ENCODE assay signal across 1 cellular context in the genomic region with DNA sequence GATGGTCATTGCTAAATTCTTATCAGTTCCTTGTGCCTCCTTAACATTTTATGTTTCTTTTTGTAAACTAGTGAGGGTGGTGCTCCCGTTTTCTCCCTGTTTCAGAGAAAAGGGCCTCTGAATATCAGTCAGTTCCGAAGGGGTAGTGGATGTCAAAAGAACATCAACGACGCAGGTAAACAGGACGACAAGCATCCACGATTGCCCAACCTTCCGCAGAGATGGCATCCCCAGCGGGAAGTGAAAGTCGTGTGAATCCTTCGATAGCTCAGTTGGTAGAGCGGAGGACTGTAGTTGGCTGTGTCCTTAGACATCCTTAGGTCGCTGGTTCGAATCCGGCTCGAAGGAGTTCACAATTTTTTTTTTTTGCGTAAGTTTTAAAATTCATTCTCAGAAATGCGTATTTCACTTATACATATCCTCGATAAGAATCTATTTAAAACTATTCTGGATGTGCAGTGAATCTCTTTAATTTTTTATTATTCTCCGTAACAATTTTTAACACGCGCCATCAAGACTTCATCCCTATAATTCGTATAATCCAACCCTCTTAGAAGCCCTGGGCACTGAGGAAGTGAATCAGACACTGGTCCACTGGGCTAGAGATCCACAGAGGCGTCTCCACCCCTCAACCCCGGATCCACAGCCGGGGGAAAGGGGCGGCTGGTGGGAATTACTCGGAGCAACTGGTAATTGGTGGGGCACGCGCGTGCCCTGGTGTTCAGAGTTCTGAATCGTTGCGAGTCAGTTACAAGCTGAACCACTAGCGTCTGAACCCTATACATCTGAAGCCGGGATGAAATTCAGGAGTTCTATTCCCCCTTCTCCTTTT.
TF ChIP-seq lines count a peak whose summit lies in the region.

No MANE protein-coding gene starts in this region.

TF ChIP-seq in HepG2, 621 proteins besides CTCF, POLR2A, EP300 and RAD21 (continued from another document and continues in another):
- TF ChIP-seq, protein P1, sequence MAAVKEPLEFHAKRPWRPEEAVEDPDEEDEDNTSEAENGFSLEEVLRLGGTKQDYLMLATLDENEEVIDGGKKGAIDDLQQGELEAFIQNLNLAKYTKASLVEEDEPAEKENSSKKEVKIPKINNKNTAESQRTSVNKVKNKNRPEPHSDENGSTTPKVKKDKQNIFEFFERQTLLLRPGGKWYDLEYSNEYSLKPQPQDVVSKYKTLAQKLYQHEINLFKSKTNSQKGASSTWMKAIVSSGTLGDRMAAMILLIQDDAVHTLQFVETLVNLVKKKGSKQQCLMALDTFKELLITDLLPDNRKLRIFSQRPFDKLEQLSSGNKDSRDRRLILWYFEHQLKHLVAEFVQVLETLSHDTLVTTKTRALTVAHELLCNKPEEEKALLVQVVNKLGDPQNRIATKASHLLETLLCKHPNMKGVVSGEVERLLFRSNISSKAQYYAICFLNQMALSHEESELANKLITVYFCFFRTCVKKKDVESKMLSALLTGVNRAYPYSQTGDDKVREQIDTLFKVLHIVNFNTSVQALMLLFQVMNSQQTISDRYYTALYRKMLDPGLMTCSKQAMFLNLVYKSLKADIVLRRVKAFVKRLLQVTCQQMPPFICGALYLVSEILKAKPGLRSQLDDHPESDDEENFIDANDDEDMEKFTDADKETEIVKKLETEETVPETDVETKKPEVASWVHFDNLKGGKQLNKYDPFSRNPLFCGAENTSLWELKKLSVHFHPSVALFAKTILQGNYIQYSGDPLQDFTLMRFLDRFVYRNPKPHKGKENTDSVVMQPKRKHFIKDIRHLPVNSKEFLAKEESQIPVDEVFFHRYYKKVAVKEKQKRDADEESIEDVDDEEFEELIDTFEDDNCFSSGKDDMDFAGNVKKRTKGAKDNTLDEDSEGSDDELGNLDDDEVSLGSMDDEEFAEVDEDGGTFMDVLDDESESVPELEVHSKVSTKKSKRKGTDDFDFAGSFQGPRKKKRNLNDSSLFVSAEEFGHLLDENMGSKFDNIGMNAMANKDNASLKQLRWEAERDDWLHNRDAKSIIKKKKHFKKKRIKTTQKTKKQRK (IDR thresholded peaks at IDR 0.05; ENCODE audit: low read length) = no peak
- no peak for TF ChIP-seq ZNF138 (CRISPR knock-in tag; IDR thresholded peaks at IDR 0.05; ENCODE audit: low read depth)
- TF ChIP-seq, protein P2, sequence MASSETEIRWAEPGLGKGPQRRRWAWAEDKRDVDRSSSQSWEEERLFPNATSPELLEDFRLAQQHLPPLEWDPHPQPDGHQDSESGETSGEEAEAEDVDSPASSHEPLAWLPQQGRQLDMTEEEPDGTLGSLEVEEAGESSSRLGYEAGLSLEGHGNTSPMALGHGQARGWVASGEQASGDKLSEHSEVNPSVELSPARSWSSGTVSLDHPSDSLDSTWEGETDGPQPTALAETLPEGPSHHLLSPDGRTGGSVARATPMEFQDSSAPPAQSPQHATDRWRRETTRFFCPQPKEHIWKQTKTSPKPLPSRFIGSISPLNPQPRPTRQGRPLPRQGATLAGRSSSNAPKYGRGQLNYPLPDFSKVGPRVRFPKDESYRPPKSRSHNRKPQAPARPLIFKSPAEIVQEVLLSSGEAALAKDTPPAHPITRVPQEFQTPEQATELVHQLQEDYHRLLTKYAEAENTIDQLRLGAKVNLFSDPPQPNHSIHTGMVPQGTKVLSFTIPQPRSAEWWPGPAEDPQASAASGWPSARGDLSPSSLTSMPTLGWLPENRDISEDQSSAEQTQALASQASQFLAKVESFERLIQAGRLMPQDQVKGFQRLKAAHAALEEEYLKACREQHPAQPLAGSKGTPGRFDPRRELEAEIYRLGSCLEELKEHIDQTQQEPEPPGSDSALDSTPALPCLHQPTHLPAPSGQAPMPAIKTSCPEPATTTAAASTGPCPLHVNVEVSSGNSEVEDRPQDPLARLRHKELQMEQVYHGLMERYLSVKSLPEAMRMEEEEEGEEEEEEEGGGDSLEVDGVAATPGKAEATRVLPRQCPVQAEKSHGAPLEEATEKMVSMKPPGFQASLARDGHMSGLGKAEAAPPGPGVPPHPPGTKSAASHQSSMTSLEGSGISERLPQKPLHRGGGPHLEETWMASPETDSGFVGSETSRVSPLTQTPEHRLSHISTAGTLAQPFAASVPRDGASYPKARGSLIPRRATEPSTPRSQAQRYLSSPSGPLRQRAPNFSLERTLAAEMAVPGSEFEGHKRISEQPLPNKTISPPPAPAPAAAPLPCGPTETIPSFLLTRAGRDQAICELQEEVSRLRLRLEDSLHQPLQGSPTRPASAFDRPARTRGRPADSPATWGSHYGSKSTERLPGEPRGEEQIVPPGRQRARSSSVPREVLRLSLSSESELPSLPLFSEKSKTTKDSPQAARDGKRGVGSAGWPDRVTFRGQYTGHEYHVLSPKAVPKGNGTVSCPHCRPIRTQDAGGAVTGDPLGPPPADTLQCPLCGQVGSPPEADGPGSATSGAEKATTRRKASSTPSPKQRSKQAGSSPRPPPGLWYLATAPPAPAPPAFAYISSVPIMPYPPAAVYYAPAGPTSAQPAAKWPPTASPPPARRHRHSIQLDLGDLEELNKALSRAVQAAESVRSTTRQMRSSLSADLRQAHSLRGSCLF (CRISPR knock-in tag; IDR thresholded peaks at IDR 0.05; ENCODE audit: borderline replicate concordance) = no peak
- TF ChIP-seq ZBTB3 (CRISPR knock-in tag; IDR thresholded peaks at IDR 0.05; ENCODE audit: borderline replicate concordance, low read depth) = no peak
- peak; percentile 68; the same call in 1 of the 2 replicates for TF ChIP-seq YEATS2 (CRISPR knock-in tag; IDR thresholded peaks at IDR 0.05; ENCODE audit: borderline replicate concordance)
- TF ChIP-seq ZNF550 (CRISPR knock-in tag; IDR thresholded peaks at IDR 0.05; ENCODE audit: borderline replicate concordance) = no peak
- no peak for TF ChIP-seq ZNF605 (CRISPR knock-in tag; IDR thresholded peaks at IDR 0.05)
- TF ChIP-seq FOXA3 (CRISPR knock-in tag; IDR thresholded peaks at IDR 0.05) = peak; percentile 95
- TF ChIP-seq, protein P3, sequence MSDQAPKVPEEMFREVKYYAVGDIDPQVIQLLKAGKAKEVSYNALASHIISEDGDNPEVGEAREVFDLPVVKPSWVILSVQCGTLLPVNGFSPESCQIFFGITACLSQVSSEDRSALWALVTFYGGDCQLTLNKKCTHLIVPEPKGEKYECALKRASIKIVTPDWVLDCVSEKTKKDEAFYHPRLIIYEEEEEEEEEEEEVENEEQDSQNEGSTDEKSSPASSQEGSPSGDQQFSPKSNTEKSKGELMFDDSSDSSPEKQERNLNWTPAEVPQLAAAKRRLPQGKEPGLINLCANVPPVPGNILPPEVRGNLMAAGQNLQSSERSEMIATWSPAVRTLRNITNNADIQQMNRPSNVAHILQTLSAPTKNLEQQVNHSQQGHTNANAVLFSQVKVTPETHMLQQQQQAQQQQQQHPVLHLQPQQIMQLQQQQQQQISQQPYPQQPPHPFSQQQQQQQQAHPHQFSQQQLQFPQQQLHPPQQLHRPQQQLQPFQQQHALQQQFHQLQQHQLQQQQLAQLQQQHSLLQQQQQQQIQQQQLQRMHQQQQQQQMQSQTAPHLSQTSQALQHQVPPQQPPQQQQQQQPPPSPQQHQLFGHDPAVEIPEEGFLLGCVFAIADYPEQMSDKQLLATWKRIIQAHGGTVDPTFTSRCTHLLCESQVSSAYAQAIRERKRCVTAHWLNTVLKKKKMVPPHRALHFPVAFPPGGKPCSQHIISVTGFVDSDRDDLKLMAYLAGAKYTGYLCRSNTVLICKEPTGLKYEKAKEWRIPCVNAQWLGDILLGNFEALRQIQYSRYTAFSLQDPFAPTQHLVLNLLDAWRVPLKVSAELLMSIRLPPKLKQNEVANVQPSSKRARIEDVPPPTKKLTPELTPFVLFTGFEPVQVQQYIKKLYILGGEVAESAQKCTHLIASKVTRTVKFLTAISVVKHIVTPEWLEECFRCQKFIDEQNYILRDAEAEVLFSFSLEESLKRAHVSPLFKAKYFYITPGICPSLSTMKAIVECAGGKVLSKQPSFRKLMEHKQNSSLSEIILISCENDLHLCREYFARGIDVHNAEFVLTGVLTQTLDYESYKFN (CRISPR knock-in tag; conservative IDR thresholded peaks at IDR 0.05) = no peak
- TF ChIP-seq, protein P4, sequence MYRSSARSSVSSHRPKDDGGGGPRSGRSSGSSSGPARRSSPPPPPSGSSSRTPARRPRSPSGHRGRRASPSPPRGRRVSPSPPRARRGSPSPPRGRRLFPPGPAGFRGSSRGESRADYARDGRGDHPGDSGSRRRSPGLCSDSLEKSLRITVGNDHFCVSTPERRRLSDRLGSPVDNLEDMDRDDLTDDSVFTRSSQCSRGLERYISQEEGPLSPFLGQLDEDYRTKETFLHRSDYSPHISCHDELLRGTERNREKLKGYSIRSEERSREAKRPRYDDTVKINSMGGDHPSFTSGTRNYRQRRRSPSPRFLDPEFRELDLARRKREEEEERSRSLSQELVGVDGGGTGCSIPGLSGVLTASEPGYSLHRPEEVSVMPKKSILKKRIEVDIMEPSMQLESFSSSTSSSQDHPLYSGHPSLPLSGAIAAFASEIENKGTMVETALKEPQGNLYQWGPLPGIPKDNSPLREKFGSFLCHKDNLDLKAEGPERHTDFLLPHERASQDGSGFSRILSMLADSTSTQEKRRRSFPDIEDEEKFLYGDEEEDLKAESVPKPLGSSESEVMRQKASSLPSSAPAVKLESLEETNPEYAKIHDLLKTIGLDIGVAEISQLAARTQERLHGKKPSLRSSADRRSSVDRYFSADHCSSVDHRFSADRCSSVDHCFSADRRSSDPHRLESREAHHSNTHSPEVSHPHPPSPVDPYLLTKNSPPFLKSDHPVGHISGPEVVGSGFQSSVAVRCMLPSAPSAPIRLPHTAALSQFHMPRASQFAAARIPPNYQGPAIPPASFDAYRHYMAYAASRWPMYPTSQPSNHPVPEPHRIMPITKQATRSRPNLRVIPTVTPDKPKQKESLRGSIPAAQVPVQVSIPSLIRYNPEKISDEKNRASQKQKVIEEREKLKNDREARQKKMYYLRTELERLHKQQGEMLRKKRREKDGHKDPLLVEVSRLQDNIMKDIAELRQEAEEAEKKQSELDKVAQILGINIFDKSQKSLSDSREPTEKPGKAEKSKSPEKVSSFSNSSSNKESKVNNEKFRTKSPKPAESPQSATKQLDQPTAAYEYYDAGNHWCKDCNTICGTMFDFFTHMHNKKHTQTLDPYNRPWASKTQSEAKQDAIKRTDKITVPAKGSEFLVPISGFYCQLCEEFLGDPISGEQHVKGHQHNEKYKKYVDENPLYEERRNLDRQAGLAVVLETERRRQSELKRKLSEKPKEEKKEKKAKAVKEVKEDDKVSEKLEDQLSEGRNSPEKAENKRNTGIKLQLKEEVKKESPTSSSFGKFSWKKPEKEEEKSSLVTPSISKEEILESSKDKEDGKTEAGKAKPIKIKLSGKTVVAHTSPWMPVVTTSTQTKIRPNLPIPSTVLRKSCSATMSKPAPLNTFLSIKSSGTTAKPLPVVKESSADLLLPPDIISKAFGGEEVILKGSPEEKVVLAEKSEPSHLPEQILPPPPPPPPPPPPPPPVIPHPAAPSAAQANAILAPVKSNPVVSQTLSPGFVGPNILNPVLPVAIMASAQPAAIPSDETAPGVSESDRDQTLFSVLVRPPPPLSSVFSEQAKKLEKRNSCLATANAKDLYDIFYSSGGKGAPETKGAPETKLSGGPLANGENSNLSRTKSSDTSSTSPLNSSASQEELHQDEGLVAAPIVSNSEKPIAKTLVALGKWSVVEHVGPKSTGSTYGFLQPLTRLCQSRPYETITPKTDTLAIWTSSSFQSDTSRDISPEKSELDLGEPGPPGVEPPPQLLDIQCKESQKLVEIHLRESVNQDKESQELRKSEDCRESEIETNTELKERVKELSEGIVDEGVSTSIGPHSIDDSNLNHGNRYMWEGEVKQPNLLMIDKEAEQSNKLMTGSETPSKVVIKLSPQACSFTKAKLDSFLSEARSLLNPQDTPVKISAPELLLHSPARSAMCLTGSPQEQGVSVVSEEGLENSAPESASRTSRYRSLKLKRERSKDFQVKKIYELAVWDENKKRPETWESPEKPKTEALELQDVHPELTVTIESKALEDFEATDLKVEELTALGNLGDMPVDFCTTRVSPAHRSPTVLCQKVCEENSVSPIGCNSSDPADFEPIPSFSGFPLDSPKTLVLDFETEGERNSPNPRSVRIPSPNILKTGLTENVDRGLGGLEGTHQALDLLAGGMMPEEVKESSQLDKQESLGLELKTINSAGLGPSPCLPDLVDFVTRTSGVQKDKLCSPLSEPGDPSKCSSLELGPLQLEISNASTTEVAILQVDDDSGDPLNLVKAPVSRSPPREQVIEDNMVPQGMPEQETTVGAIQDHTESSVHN (CRISPR knock-in tag; IDR thresholded peaks at IDR 0.05) = no peak
- TF ChIP-seq, protein P5, sequence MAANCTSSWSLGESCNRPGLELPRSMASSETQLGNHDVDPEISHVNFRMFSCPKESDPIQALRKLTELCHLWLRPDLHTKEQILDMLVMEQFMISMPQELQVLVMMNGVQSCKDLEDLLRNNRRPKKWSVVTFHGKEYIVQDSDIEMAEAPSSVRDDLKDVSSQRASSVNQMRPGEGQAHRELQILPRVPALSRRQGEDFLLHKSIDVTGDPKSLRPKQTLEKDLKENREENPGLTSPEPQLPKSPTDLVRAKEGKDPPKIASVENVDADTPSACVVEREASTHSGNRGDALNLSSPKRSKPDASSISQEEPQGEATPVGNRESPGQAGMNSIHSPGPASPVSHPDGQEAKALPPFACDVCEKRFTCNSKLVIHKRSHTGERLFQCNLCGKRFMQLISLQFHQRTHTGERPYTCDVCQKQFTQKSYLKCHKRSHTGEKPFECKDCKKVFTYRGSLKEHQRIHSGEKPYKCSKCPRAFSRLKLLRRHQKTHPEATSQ (CRISPR knock-in tag; IDR thresholded peaks at IDR 0.05; ENCODE audit: borderline replicate concordance) = no peak
- no peak for TF ChIP-seq SATB2 (CRISPR knock-in tag; IDR thresholded peaks at IDR 0.05)
- TF ChIP-seq RNF2 (conservative IDR thresholded peaks at IDR 0.05; ENCODE audit: low read depth) = no peak
- no peak for TF ChIP-seq SMYD3 (CRISPR knock-in tag; IDR thresholded peaks at IDR 0.05)
- TF ChIP-seq ZNF558 (CRISPR knock-in tag; IDR thresholded peaks at IDR 0.05; ENCODE audit: borderline replicate concordance) = 0 out of 2 replicates have a peak, but pooled peaks have one; percentile 3
- TF ChIP-seq ZNF883 (CRISPR knock-in tag; IDR thresholded peaks at IDR 0.05; ENCODE audit: not compliant biosample characterization) = peak; percentile 67
- TF ChIP-seq HHEX (CRISPR knock-in tag; IDR thresholded peaks at IDR 0.05) = peak; percentile 71
- TF ChIP-seq, protein P6, sequence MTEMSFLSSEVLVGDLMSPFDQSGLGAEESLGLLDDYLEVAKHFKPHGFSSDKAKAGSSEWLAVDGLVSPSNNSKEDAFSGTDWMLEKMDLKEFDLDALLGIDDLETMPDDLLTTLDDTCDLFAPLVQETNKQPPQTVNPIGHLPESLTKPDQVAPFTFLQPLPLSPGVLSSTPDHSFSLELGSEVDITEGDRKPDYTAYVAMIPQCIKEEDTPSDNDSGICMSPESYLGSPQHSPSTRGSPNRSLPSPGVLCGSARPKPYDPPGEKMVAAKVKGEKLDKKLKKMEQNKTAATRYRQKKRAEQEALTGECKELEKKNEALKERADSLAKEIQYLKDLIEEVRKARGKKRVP (CRISPR knock-in tag; IDR thresholded peaks at IDR 0.05) = peak in 1 of 2 experiments; percentile 50; a peak in 2 of 4 replicates
- TF ChIP-seq, protein P7, sequence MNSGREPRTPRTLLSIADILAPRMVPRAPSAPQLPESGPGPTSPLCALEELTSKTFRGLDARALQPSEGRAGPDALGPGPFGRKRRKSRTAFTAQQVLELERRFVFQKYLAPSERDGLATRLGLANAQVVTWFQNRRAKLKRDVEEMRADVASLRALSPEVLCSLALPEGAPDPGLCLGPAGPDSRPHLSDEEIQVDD (CRISPR knock-in tag; IDR thresholded peaks at IDR 0.05; ENCODE audit: borderline replicate concordance) = no peak
- TF ChIP-seq RELA (CRISPR knock-in tag; IDR thresholded peaks at IDR 0.05) = no peak
- no peak for TF ChIP-seq ZNF816 (CRISPR knock-in tag; IDR thresholded peaks at IDR 0.05; ENCODE audit: borderline replicate concordance)
- peak; percentile 83 for TF ChIP-seq FOXP1 (IDR thresholded peaks at IDR 0.05)
- peak; percentile 94 for TF ChIP-seq FOXP1 (CRISPR knock-in tag; IDR thresholded peaks at IDR 0.05)
- TF ChIP-seq ZNF720 (CRISPR knock-in tag; IDR thresholded peaks at IDR 0.05) = 0 out of 2 replicates have a peak, but pooled peaks have one; percentile 82
- peak; percentile 99 for TF ChIP-seq MAF1 (CRISPR knock-in tag; IDR thresholded peaks at IDR 0.05; ENCODE audit: borderline replicate concordance)
- TF ChIP-seq STAT5B (CRISPR knock-in tag; IDR thresholded peaks at IDR 0.05) = 0 out of 2 replicates have a peak, but pooled peaks have one; percentile 70
- no peak for TF ChIP-seq ARHGAP35 (CRISPR knock-in tag; IDR thresholded peaks at IDR 0.05; ENCODE audit: borderline replicate concordance)
- TF ChIP-seq JDP2 (CRISPR knock-in tag; IDR thresholded peaks at IDR 0.05; ENCODE audit: borderline replicate concordance) = no peak
